10 cellular contexts compared by ENCODE assay signal in genomic region chr4:2834001-2834921, GRCh38. TPM values are rescaled to one million over a fixed set of nuclear protein-coding genes. Genes with fewer than 3 reads are reported as not detected.
DNase-seq lines count a peak whose midpoint lies in the region; ATAC-seq, FAIRE-seq and TF ChIP-seq lines count a peak whose summit lies in the region.
"Had no signal": no experiment of that assay in that cellular context is flagged by ENCODE, and none has a peak within 500 bp of the region (broad histone marks: within the 10 kb centered on the region; RNA-seq: fewer than 3 reads in every experiment).

No MANE protein-coding gene starts in this region.

- no peak overlapping the region for H3K4me3 ChIP-seq in kidney (ENCODE audit: low read length in 2 of 2)
- no peak overlapping the region for H3K4me3 ChIP-seq in stomach

- H3K36me3 ChIP-seq in kidney (ENCODE audit: control insufficient read depth in 1 of 2, insufficient read depth in 2 of 2, low read length in 2 of 2) (peaks cover 8 to 28% of the 10 kb centered on the region in 2 donors), stomach (peaks cover 40 to 75% (median 72%) of the 10 kb centered on the region in 4 donors)

- no peak overlapping the region for H3K4me3 Mint-ChIP-seq in activated T-cell treated with anti-CD3 and anti-CD28 coated beads, Interleukin-2, amount 50 U/mL, for 72 hours
- H3K4me3 Mint-ChIP-seq in activated CD4-positive, alpha-beta memory T cell treated with anti-CD3 and anti-CD28 coated beads, Interleukin-2, amount 10 ng/mL, durations not matched to agents 7 days and 5 days = no peak overlapping the region

- no peaks in the 10 kb centered on the region for H3K9me3 ChIP-seq in kidney (ENCODE audit: control insufficient read depth in 1 of 2, low read length in 2 of 2)
- no peaks in the 10 kb centered on the region for H3K9me3 ChIP-seq in stomach

- no peak overlapping the region for H3K27ac Mint-ChIP-seq in activated T-cell treated with anti-CD3 and anti-CD28 coated beads, Interleukin-2, amount 50 U/mL, for 72 hours
- H3K27ac Mint-ChIP-seq in activated CD4-positive, alpha-beta memory T cell treated with anti-CD3 and anti-CD28 coated beads, Interleukin-2, amount 10 ng/mL, durations not matched to agents 7 days and 5 days = peak overlapping the region; percentile 93

- WGBS in stomach, 5 donors = 83 to 95% (median 90%) methylated on average over 4 to 13 of the region's 13 CpGs

- H3K27ac ChIP-seq in kidney (ENCODE audit: low read depth in 2 of 2, low read length in 2 of 2) (no peak overlapping the region), stomach (peak overlapping the region in 1 of 5 donors; percentile 7)

- TF ChIP-seq EP300 in stomach (IDR thresholded peaks at IDR 0.05) = no peak

- CTCF ChIA-PET in activated CD4-positive, alpha-beta memory T cell treated with anti-CD3 and anti-CD28 coated beads, Interleukin-2, amount 10 ng/mL, durations not matched to agents 7 days and 5 days (lab: Charles Lee) = interaction anchor here (1.5 to 1.6 kb wide), 3 partner anchors 70 to 120 kb away, joined by 3 to 4 read pairs (median 4); no protein-coding TSS in a partner anchor

- no peak for TF ChIP-seq POLR2A in stomach (IDR thresholded peaks at IDR 0.05)

- POLR2A ChIA-PET in activated CD4-positive, alpha-beta memory T cell treated with anti-CD3 and anti-CD28 coated beads, Interleukin-2, amount 10 ng/mL, durations not matched to agents 7 days and 5 days (lab: Charles Lee) = interaction anchor here (1.2 to 7.4 kb wide), 7 partner anchors 10 to 297 kb away, joined by 3 to 35 read pairs (median 4); partner anchors contain the start of genes ADD1 and FAM193A

- H3K4me1 ChIP-seq in kidney (ENCODE audit: control insufficient read depth in 1 of 2, insufficient read depth in 1 of 2, low read depth in 1 of 2, low read length in 2 of 2) (peaks cover 0 to 7% of the 10 kb centered on the region in 2 donors), stomach (peaks cover 9 to 46% (median 31%) of the 10 kb centered on the region in 4 donors)

- FAIRE-seq in kidney (lab: Jason Lieb, UNC) = no peak

- intact Hi-C loops in kidney (cut with DNase I) (no loop called here), stomach (cut with DNase I; ENCODE audit: low total_unique reads) (no loop called here)

- DNase-seq in activated T-cell treated with anti-CD3 and anti-CD28 coated beads, Interleukin-2, amount 50 U/mL, for 1 hour = peak; percentile 22
- DNase-seq in activated T-cell treated with anti-CD3 and anti-CD28 coated beads, Interleukin-2, amount 50 U/mL, for 72 hours = no peak
- peak; percentile 16 for DNase-seq in activated CD4-positive, alpha-beta memory T cell treated with anti-CD3 and anti-CD28 coated beads, Interleukin-2, amount 10 ng/mL, durations not matched to agents 7 days and 5 days
- DNase-seq in kidney (peak; percentile 51), stomach (peak; percentile 21), NCI-H524 (lab: John Stamatoyannopoulos, UW) (no peak)
- no peak for DNase-seq in stimulated activated naive CD4-positive, alpha-beta T cell treated with Interleukin-2 at 50 U/mL for 16 hours (lab: John Stamatoyannopoulos, UW)
- DNase-seq: activated CD4-positive, alpha-beta T cell treated with anti-CD3 and anti-CD28 coated beads for 48 hours; GOT3 had no signal

- peaks cover 38% of the 10 kb centered on the region for H3K4me1 Mint-ChIP-seq in activated T-cell treated with anti-CD3 and anti-CD28 coated beads, Interleukin-2, amount 50 U/mL, for 72 hours (ENCODE audit: low read depth)
- H3K4me1 Mint-ChIP-seq in activated CD4-positive, alpha-beta memory T cell treated with anti-CD3 and anti-CD28 coated beads, Interleukin-2, amount 10 ng/mL, durations not matched to agents 7 days and 5 days = peaks cover 55% of the 10 kb centered on the region

- no peaks in the 10 kb centered on the region for H3K27me3 Mint-ChIP-seq in activated T-cell treated with anti-CD3 and anti-CD28 coated beads, Interleukin-2, amount 50 U/mL, for 72 hours (ENCODE audit: low read depth)
- no peaks in the 10 kb centered on the region for H3K27me3 Mint-ChIP-seq in activated CD4-positive, alpha-beta memory T cell treated with anti-CD3 and anti-CD28 coated beads, Interleukin-2, amount 10 ng/mL, durations not matched to agents 7 days and 5 days

- H3K9ac ChIP-seq in kidney (ENCODE audit: low read length in 2 of 2) = no peak overlapping the region

- H3K9me3 Mint-ChIP-seq in activated T-cell treated with anti-CD3 and anti-CD28 coated beads, Interleukin-2, amount 50 U/mL, for 72 hours = no peaks in the 10 kb centered on the region
- H3K9me3 Mint-ChIP-seq in activated CD4-positive, alpha-beta memory T cell treated with anti-CD3 and anti-CD28 coated beads, Interleukin-2, amount 10 ng/mL, durations not matched to agents 7 days and 5 days = no peaks in the 10 kb centered on the region

- no peak for ATAC-seq in activated T-cell treated with anti-CD3 and anti-CD28 coated beads, Interleukin-2, amount 50 U/mL, for 72 hours (replicated peaks in 1 of 2)
- ATAC-seq in HG03039 (IDR thresholded peaks at IDR 0.05; ENCODE audit: unreplicated experiment) = no peak

- H3K36me3 Mint-ChIP-seq in activated T-cell treated with anti-CD3 and anti-CD28 coated beads, Interleukin-2, amount 50 U/mL, for 72 hours (ENCODE audit: insufficient read depth in 2 of 2) = no peaks in the 10 kb centered on the region
- H3K36me3 Mint-ChIP-seq in activated CD4-positive, alpha-beta memory T cell treated with anti-CD3 and anti-CD28 coated beads, Interleukin-2, amount 10 ng/mL, durations not matched to agents 7 days and 5 days (ENCODE audit: low read depth) = peaks cover 45% of the 10 kb centered on the region

- no peaks in the 10 kb centered on the region for H3K27me3 ChIP-seq in stomach

- TF ChIP-seq CTCF in kidney (IDR thresholded peaks at IDR 0.05; ENCODE audit: borderline replicate concordance, extremely low read depth, insufficient read depth) = no peak
- TF ChIP-seq CTCF in stomach (IDR thresholded peaks at IDR 0.05) = no peak

RNA-seq across cellular contexts. Expression of gene ADD1, which starts 9.4 kb away (rescaled TPM):
- 100 to 1,000 TPM; 281 to 282 TPM for total RNA-seq in activated T-cell treated with anti-CD3 and anti-CD28 coated beads, Interleukin-2, amount 50 U/mL, for 72 hours
- total RNA-seq in activated CD4-positive, alpha-beta memory T cell treated with anti-CD3 and anti-CD28 coated beads, Interleukin-2, amount 10 ng/mL, durations not matched to agents 7 days and 5 days = 100 to 1,000 TPM; 266 to 277 TPM
- total RNA-seq in kidney (313 TPM), stomach (1,000 to 10,000 TPM in 1 of 5 donors, 100 to 1,000 TPM in 4; 162 to 1,174 (median 290) TPM)
- polyA plus RNA-seq in kidney (ENCODE audit: insufficient read depth, low read depth, low replicate concordance) (232 TPM), stomach (100 to 1,000 TPM; 103 to 197 (median 127) TPM)

RNA-seq across cellular contexts. Expression of gene SH3BP2, which starts 41.4 kb away (rescaled TPM):
- total RNA-seq in activated T-cell treated with anti-CD3 and anti-CD28 coated beads, Interleukin-2, amount 50 U/mL, for 72 hours = 10 to 100 TPM; 60.7 to 65.6 TPM
- 10 to 100 TPM; 77.0 to 80.3 TPM for total RNA-seq in activated CD4-positive, alpha-beta memory T cell treated with anti-CD3 and anti-CD28 coated beads, Interleukin-2, amount 10 ng/mL, durations not matched to agents 7 days and 5 days
- total RNA-seq in kidney = 128 TPM
- 27.3 TPM for polyA plus RNA-seq in kidney (ENCODE audit: insufficient read depth, low read depth, low replicate concordance)
- total RNA-seq in stomach = 100 to 1,000 TPM in 2 of 5 donors, 10 to 100 TPM in 3; 31.8 to 151 (median 89.9) TPM
- polyA plus RNA-seq in stomach = 10 to 100 TPM in 2 of 3 donors, 1 to 10 TPM in 1; 9.0 to 26.7 (median 11.1) TPM

Comparison
In these comparisons a context has a peak if more than half of its experiments do, and no peak if none do; other contexts are left out.
1. DNase-seq: peak in activated T-cell treated with anti-CD3 and anti-CD28 coated beads, Interleukin-2, amount 50 U/mL, for 1 hour (single experiment), activated CD4-positive, alpha-beta memory T cell treated with anti-CD3 and anti-CD28 coated beads, Interleukin-2, amount 10 ng/mL, durations not matched to agents 7 days and 5 days (single experiment), kidney (single experiment) and stomach (single experiment); none in activated T-cell treated with anti-CD3 and anti-CD28 coated beads, Interleukin-2, amount 50 U/mL, for 72 hours (0 of 2), NCI-H524 (0 of 2) and stimulated activated naive CD4-positive, alpha-beta T cell treated with Interleukin-2 at 50 U/mL for 16 hours (single experiment).